1 cellular context compared by ENCODE assay signal in the genomic region with DNA sequence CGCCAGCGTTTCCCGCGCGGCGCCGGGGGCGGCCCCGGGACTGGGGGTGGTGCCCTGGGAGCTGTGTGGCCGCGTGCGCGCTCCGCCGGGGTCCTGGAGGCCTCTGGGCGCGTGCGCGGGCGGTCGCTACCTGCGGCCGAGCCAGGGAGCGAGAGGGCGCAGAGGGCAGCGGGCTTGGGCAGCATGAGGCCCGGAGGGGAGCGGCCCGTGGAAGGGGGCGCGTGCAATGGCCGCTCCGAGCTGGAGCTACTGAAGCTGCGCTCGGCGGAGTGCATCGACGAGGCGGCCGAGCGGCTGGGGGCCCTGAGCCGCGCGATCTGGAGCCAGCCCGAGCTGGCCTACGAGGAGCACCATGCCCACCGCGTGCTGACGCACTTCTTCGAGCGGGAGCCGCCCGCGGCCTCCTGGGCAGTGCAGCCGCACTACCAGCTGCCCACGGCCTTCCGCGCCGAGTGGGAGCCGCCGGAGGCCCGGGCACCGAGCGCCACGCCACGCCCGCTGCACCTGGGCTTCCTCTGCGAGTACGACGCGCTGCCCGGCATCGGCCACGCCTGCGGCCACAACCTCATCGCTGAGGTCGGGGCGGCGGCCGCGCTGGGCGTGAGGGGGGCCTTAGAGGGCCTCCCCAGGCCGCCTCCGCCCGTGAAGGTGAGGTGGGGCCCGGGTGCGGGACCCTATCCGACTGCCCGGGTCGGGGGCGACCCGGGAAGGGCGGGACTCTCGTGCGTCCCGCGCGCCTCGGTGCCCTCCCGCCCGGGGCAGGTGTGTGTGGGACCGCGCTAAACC.
TF ChIP-seq lines count a peak whose summit lies in the region.

A gene with protein sequence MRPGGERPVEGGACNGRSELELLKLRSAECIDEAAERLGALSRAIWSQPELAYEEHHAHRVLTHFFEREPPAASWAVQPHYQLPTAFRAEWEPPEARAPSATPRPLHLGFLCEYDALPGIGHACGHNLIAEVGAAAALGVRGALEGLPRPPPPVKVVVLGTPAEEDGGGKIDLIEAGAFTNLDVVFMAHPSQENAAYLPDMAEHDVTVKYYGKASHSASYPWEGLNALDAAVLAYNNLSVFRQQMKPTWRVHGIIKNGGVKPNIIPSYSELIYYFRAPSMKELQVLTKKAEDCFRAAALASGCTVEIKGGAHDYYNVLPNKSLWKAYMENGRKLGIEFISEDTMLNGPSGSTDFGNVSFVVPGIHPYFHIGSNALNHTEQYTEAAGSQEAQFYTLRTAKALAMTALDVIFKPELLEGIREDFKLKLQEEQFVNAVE (plus strand): TSS at position 94 of the 786 bp plus-strand sequence. CDS start 90 bp downstream, at position 184.

TF ChIP-seq in HepG2, 621 proteins besides CTCF, POLR2A, EP300 and RAD21 (continued from another document and continues in another):
- TF ChIP-seq, protein P1, sequence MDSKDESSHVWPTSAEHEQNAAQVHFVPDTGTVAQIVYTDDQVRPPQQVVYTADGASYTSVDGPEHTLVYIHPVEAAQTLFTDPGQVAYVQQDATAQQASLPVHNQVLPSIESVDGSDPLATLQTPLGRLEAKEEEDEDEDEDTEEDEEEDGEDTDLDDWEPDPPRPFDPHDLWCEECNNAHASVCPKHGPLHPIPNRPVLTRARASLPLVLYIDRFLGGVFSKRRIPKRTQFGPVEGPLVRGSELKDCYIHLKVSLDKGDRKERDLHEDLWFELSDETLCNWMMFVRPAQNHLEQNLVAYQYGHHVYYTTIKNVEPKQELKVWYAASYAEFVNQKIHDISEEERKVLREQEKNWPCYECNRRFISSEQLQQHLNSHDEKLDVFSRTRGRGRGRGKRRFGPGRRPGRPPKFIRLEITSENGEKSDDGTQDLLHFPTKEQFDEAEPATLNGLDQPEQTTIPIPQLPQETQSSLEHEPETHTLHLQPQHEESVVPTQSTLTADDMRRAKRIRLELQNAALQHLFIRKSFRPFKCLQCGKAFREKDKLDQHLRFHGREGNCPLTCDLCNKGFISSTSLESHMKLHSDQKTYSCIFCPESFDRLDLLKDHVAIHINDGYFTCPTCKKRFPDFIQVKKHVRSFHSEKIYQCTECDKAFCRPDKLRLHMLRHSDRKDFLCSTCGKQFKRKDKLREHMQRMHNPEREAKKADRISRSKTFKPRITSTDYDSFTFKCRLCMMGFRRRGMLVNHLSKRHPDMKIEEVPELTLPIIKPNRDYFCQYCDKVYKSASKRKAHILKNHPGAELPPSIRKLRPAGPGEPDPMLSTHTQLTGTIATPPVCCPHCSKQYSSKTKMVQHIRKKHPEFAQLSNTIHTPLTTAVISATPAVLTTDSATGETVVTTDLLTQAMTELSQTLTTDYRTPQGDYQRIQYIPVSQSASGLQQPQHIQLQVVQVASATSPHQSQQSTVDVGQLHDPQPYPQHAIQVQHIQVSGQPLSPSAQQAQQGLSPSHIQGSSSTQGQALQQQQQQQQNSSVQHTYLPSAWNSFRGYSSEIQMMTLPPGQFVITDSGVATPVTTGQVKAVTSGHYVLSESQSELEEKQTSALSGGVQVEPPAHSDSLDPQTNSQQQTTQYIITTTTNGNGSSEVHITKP (CRISPR knock-in tag; IDR thresholded peaks at IDR 0.05; ENCODE audit: low read depth): no peak
- TF ChIP-seq, protein P2, sequence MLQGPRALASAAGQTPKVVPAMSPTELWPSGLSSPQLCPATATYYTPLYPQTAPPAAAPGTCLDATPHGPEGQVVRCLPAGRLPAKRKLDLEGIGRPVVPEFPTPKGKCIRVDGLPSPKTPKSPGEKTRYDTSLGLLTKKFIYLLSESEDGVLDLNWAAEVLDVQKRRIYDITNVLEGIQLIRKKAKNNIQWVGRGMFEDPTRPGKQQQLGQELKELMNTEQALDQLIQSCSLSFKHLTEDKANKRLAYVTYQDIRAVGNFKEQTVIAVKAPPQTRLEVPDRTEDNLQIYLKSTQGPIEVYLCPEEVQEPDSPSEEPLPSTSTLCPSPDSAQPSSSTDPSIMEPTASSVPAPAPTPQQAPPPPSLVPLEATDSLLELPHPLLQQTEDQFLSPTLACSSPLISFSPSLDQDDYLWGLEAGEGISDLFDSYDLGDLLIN (CRISPR knock-in tag; IDR thresholded peaks at IDR 0.05; ENCODE audit: borderline replicate concordance): no peak; the same call in 1 of the 2 replicates
- no peak for TF ChIP-seq FIP1L1 (IDR thresholded peaks at IDR 0.05; ENCODE audit: borderline replicate concordance, insufficient read depth, low read depth, low read length)
- no peak for TF ChIP-seq RXRB (CRISPR knock-in tag; IDR thresholded peaks at IDR 0.05; ENCODE audit: borderline replicate concordance)
- TF ChIP-seq, protein P3, sequence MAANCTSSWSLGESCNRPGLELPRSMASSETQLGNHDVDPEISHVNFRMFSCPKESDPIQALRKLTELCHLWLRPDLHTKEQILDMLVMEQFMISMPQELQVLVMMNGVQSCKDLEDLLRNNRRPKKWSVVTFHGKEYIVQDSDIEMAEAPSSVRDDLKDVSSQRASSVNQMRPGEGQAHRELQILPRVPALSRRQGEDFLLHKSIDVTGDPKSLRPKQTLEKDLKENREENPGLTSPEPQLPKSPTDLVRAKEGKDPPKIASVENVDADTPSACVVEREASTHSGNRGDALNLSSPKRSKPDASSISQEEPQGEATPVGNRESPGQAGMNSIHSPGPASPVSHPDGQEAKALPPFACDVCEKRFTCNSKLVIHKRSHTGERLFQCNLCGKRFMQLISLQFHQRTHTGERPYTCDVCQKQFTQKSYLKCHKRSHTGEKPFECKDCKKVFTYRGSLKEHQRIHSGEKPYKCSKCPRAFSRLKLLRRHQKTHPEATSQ (CRISPR knock-in tag; IDR thresholded peaks at IDR 0.05; ENCODE audit: borderline replicate concordance): no peak
- no peak for TF ChIP-seq KDM1A (CRISPR knock-in tag; IDR thresholded peaks at IDR 0.05)
- TF ChIP-seq, protein P4, sequence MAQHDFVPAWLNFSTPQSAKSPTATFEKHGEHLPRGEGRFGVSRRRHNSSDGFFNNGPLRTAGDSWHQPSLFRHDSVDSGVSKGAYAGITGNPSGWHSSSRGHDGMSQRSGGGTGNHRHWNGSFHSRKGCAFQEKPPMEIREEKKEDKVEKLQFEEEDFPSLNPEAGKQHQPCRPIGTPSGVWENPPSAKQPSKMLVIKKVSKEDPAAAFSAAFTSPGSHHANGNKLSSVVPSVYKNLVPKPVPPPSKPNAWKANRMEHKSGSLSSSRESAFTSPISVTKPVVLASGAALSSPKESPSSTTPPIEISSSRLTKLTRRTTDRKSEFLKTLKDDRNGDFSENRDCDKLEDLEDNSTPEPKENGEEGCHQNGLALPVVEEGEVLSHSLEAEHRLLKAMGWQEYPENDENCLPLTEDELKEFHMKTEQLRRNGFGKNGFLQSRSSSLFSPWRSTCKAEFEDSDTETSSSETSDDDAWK (CRISPR knock-in tag; IDR thresholded peaks at IDR 0.05): no peak
- TF ChIP-seq ZNF282 (IDR thresholded peaks at IDR 0.05; ENCODE audit: partially characterized antibody): no peak
- no peak for TF ChIP-seq ZNF484 (CRISPR knock-in tag; IDR thresholded peaks at IDR 0.05; ENCODE audit: borderline replicate concordance, low read depth)
- TF ChIP-seq ZBTB38 (CRISPR knock-in tag; IDR thresholded peaks at IDR 0.05): peak; percentile 65
- no peak for TF ChIP-seq NFYC (CRISPR knock-in tag; IDR thresholded peaks at IDR 0.05)
- no peak for TF ChIP-seq ZNF101 (CRISPR knock-in tag; IDR thresholded peaks at IDR 0.05; ENCODE audit: borderline replicate concordance, low read depth)
- no peak for TF ChIP-seq TRIM24 (CRISPR knock-in tag; IDR thresholded peaks at IDR 0.05)
- 0 out of 2 replicates have a peak, but pooled peaks have one; percentile 30 for TF ChIP-seq ZNF816 (CRISPR knock-in tag; IDR thresholded peaks at IDR 0.05; ENCODE audit: borderline replicate concordance)
- TF ChIP-seq, protein P5, sequence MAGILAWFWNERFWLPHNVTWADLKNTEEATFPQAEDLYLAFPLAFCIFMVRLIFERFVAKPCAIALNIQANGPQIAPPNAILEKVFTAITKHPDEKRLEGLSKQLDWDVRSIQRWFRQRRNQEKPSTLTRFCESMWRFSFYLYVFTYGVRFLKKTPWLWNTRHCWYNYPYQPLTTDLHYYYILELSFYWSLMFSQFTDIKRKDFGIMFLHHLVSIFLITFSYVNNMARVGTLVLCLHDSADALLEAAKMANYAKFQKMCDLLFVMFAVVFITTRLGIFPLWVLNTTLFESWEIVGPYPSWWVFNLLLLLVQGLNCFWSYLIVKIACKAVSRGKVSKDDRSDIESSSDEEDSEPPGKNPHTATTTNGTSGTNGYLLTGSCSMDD (CRISPR knock-in tag; IDR thresholded peaks at IDR 0.05): peak; percentile 88
- TF ChIP-seq, protein P6, sequence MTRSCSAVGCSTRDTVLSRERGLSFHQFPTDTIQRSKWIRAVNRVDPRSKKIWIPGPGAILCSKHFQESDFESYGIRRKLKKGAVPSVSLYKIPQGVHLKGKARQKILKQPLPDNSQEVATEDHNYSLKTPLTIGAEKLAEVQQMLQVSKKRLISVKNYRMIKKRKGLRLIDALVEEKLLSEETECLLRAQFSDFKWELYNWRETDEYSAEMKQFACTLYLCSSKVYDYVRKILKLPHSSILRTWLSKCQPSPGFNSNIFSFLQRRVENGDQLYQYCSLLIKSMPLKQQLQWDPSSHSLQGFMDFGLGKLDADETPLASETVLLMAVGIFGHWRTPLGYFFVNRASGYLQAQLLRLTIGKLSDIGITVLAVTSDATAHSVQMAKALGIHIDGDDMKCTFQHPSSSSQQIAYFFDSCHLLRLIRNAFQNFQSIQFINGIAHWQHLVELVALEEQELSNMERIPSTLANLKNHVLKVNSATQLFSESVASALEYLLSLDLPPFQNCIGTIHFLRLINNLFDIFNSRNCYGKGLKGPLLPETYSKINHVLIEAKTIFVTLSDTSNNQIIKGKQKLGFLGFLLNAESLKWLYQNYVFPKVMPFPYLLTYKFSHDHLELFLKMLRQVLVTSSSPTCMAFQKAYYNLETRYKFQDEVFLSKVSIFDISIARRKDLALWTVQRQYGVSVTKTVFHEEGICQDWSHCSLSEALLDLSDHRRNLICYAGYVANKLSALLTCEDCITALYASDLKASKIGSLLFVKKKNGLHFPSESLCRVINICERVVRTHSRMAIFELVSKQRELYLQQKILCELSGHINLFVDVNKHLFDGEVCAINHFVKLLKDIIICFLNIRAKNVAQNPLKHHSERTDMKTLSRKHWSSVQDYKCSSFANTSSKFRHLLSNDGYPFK (CRISPR knock-in tag; IDR thresholded peaks at IDR 0.05; ENCODE audit: borderline replicate concordance): peak; percentile 47; the same call in 1 of the 2 replicates
- TF ChIP-seq ZNF724P (CRISPR knock-in tag; IDR thresholded peaks at IDR 0.05; ENCODE audit: borderline replicate concordance): peak; percentile 84
- TF ChIP-seq ZNF224 (CRISPR knock-in tag; IDR thresholded peaks at IDR 0.05): peak; percentile 93; the same call in 1 of the 2 replicates
- TF ChIP-seq, protein P7, sequence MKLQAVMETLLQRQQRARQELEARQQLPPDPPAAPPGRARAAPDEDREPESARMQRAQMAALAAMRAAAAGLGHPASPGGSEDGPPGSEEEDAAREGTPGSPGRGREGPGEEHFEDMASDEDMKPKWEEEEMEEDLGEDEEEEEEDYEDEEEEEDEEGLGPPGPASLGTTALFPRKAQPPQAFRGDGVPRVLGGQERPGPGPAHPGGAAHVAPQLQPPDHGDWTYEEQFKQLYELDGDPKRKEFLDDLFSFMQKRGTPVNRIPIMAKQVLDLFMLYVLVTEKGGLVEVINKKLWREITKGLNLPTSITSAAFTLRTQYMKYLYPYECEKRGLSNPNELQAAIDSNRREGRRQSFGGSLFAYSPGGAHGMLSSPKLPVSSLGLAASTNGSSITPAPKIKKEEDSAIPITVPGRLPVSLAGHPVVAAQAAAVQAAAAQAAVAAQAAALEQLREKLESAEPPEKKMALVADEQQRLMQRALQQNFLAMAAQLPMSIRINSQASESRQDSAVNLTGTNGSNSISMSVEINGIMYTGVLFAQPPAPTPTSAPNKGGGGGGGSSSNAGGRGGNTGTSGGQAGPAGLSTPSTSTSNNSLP (IDR thresholded peaks at IDR 0.05; ENCODE audit: low read depth, low read length): no peak
- no peak for TF ChIP-seq KLF13 (CRISPR knock-in tag; IDR thresholded peaks at IDR 0.05)
- TF ChIP-seq, protein P8, sequence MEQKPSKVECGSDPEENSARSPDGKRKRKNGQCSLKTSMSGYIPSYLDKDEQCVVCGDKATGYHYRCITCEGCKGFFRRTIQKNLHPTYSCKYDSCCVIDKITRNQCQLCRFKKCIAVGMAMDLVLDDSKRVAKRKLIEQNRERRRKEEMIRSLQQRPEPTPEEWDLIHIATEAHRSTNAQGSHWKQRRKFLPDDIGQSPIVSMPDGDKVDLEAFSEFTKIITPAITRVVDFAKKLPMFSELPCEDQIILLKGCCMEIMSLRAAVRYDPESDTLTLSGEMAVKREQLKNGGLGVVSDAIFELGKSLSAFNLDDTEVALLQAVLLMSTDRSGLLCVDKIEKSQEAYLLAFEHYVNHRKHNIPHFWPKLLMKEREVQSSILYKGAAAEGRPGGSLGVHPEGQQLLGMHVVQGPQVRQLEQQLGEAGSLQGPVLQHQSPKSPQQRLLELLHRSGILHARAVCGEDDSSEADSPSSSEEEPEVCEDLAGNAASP (CRISPR knock-in tag; IDR thresholded peaks at IDR 0.05; ENCODE audit: borderline replicate concordance): peak; percentile 9; the same call in 1 of the 2 replicates
- TF ChIP-seq SMAD3 (CRISPR knock-in tag; IDR thresholded peaks at IDR 0.05): no peak
- TF ChIP-seq, protein P9, sequence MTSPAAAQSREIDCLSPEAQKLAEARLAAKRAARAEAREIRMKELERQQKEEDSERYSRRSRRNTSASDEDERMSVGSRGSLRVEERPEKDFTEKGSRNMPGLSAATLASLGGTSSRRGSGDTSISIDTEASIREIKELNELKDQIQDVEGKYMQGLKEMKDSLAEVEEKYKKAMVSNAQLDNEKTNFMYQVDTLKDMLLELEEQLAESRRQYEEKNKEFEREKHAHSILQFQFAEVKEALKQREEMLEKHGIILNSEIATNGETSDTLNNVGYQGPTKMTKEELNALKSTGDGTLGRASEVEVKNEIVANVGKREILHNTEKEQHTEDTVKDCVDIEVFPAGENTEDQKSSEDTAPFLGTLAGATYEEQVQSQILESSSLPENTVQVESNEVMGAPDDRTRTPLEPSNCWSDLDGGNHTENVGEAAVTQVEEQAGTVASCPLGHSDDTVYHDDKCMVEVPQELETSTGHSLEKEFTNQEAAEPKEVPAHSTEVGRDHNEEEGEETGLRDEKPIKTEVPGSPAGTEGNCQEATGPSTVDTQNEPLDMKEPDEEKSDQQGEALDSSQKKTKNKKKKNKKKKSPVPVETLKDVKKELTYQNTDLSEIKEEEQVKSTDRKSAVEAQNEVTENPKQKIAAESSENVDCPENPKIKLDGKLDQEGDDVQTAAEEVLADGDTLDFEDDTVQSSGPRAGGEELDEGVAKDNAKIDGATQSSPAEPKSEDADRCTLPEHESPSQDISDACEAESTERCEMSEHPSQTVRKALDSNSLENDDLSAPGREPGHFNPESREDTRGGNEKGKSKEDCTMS (CRISPR knock-in tag; conservative IDR thresholded peaks at IDR 0.05): no peak
- TF ChIP-seq, protein P10, sequence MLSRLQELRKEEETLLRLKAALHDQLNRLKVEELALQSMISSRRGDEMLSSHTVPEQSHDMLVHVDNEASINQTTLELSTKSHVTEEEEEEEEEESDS (CRISPR knock-in tag; IDR thresholded peaks at IDR 0.05; ENCODE audit: borderline replicate concordance): 0 out of 2 replicates have a peak, but pooled peaks have one; percentile 74
- TF ChIP-seq, protein P11, sequence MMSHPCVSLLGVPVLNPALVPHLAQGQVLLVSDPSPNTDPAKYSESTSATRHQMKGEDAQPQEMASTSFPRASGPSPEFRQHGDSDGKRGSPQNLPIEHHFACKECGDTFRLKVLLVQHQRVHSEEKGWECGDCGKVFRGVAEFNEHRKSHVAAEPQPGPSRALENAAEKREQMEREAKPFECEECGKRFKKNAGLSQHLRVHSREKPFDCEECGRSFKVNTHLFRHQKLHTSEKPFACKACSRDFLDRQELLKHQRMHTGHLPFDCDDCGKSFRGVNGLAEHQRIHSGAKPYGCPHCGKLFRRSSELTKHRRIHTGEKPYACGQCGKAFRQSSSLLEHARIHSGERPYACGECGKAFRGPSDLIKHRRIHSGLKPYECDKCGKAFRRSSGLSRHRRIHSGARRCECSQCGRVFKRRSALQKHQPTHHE (CRISPR knock-in tag; IDR thresholded peaks at IDR 0.05; ENCODE audit: borderline replicate concordance): peak; percentile 53; the same call in 1 of the 2 replicates
- TF ChIP-seq ZNF44 (CRISPR knock-in tag; IDR thresholded peaks at IDR 0.05): no peak
- TF ChIP-seq MYC (CRISPR knock-in tag; IDR thresholded peaks at IDR 0.05; ENCODE audit: borderline replicate concordance): peak; percentile 95
- no peak for TF ChIP-seq ZNF644 (CRISPR knock-in tag; IDR thresholded peaks at IDR 0.05; ENCODE audit: low read depth)
- TF ChIP-seq STAG1 (CRISPR knock-in tag; IDR thresholded peaks at IDR 0.05): no peak
